29 cellular contexts compared by ENCODE assay signal in genomic region chr20:58685988-58686387, GRCh38.
"Had no signal": no experiment of that assay in that cellular context is flagged by ENCODE, and none has a peak within 500 bp of the region (broad histone marks: within the 10 kb centered on the region; RNA-seq: fewer than 3 reads in every experiment).

No MANE protein-coding gene starts in this region.

- H3K4me1 ChIP-seq: foreskin keratinocyte had no signal

- H3K9me3 ChIP-seq: ascending aorta, breast epithelium, esophagus muscularis mucosa, gastrocnemius medialis had no signal

- H3K9me3 Mint-ChIP-seq: activated CD4-positive, alpha-beta memory T cell treated with anti-CD3 and anti-CD28 coated beads for 36 hours; activated CD4-positive, alpha-beta T cell treated with anti-CD3 and anti-CD28 coated beads, Interleukin-2, amount 10 ng/mL, durations not matched to agents 24 days and 14 days; activated naive CD4-positive, alpha-beta T cell treated with anti-CD3 and anti-CD28 coated beads, Interleukin-2, amount 10 ng/mL, durations not matched to agents 7 days and 5 days; activated naive CD4-positive, alpha-beta T cell treated with anti-CD3 and anti-CD28 coated beads, Interleukin-2, amount 50 U/mL, for 72 hours; activated naive CD8-positive, alpha-beta T cell treated with anti-CD3 and anti-CD28 coated beads, Interleukin-2, amount 10 ng/mL, durations not matched to agents 7 days and 5 days; activated T-helper 1 cell treated with anti-CD3 and anti-CD28 coated beads, Interleukin-12 subunit alpha, Interleukin-12 subunit beta, Interleukin-2, Interleukin-4 antibody, amounts not matched to agents 30 ng/mL and 10 ng/mL and 1 ng/mL, durations not matched to agents 14 hours and 24 hours and 36 hours; brain; central memory CD8-positive, alpha-beta T cell; dendritic cell treated with granulocyte-macrophage colony-stimulating factor and Interleukin-4, amounts not matched to agents 40 ng/mL and 50 ng/mL, for 4 days had no signal

- ATAC-seq: activated CD4-positive, alpha-beta T cell treated with anti-CD3 and anti-CD28 coated beads for 36 hours; activated CD8-positive, alpha-beta memory T cell treated with anti-CD3 and anti-CD28 coated beads, Interleukin-2, amount 10 ng/mL, durations not matched to agents 7 days and 5 days; activated CD8-positive, alpha-beta T cell treated with anti-CD3 and anti-CD28 coated beads, Interleukin-2, amount 10 ng/mL, durations not matched to agents 7 days and 5 days; activated naive CD4-positive, alpha-beta T cell treated with anti-CD3 and anti-CD28 coated beads, Interleukin-2, amount 50 U/mL, for 72 hours; foreskin keratinocyte; gastrocnemius medialis had no signal

- H3K27ac Mint-ChIP-seq: activated CD4-positive, alpha-beta memory T cell treated with anti-CD3 and anti-CD28 coated beads for 36 hours; activated CD4-positive, alpha-beta T cell treated with anti-CD3 and anti-CD28 coated beads for 36 hours; activated CD4-positive, alpha-beta T cell treated with anti-CD3 and anti-CD28 coated beads, Interleukin-2, amount 10 ng/mL, durations not matched to agents 24 days and 14 days; activated CD8-positive, alpha-beta memory T cell treated with anti-CD3 and anti-CD28 coated beads, Interleukin-2, amount 10 ng/mL, durations not matched to agents 7 days and 5 days; activated CD8-positive, alpha-beta T cell treated with anti-CD3 and anti-CD28 coated beads, Interleukin-2, amount 10 ng/mL, durations not matched to agents 7 days and 5 days; activated naive CD4-positive, alpha-beta T cell treated with anti-CD3 and anti-CD28 coated beads, Interleukin-2, amount 10 ng/mL, durations not matched to agents 7 days and 5 days; activated naive CD8-positive, alpha-beta T cell treated with anti-CD3 and anti-CD28 coated beads, Interleukin-2, amount 10 ng/mL, durations not matched to agents 7 days and 5 days; activated T-helper 1 cell treated with anti-CD3 and anti-CD28 coated beads, Interleukin-12 subunit alpha, Interleukin-12 subunit beta, Interleukin-2, Interleukin-4 antibody, amounts not matched to agents 30 ng/mL and 10 ng/mL and 1 ng/mL, durations not matched to agents 14 hours and 24 hours and 36 hours; brain; dendritic cell treated with granulocyte-macrophage colony-stimulating factor and Interleukin-4, amounts not matched to agents 40 ng/mL and 50 ng/mL, for 4 days had no signal

- H3K4me3 ChIP-seq: ascending aorta, breast epithelium, cardiac muscle cell, coronary artery, dorsolateral prefrontal cortex, esophagus muscularis mucosa, gastrocnemius medialis had no signal

- H3K4me1 Mint-ChIP-seq: central memory CD8-positive, alpha-beta T cell had no signal

- H3K36me3 ChIP-seq: ascending aorta, breast epithelium, gastrocnemius medialis had no signal

- H3K27me3 Mint-ChIP-seq: activated CD4-positive, alpha-beta memory T cell treated with anti-CD3 and anti-CD28 coated beads for 36 hours; activated CD4-positive, alpha-beta T cell treated with anti-CD3 and anti-CD28 coated beads for 36 hours; activated CD4-positive, alpha-beta T cell treated with anti-CD3 and anti-CD28 coated beads, Interleukin-2, amount 10 ng/mL, durations not matched to agents 24 days and 14 days; activated CD8-positive, alpha-beta memory T cell treated with anti-CD3 and anti-CD28 coated beads, Interleukin-2, amount 10 ng/mL, durations not matched to agents 7 days and 5 days; activated naive CD4-positive, alpha-beta T cell treated with anti-CD3 and anti-CD28 coated beads, Interleukin-2, amount 10 ng/mL, durations not matched to agents 7 days and 5 days; activated naive CD8-positive, alpha-beta T cell treated with anti-CD3 and anti-CD28 coated beads, Interleukin-2, amount 10 ng/mL, durations not matched to agents 7 days and 5 days; brain; central memory CD8-positive, alpha-beta T cell; dendritic cell treated with granulocyte-macrophage colony-stimulating factor and Interleukin-4, amounts not matched to agents 40 ng/mL and 50 ng/mL, for 4 days had no signal

- H3K4me3 Mint-ChIP-seq: activated CD4-positive, alpha-beta memory T cell treated with anti-CD3 and anti-CD28 coated beads for 36 hours; activated CD4-positive, alpha-beta T cell treated with anti-CD3 and anti-CD28 coated beads for 36 hours; activated CD4-positive, alpha-beta T cell treated with anti-CD3 and anti-CD28 coated beads, Interleukin-2, amount 10 ng/mL, durations not matched to agents 24 days and 14 days; activated CD8-positive, alpha-beta memory T cell treated with anti-CD3 and anti-CD28 coated beads, Interleukin-2, amount 10 ng/mL, durations not matched to agents 7 days and 5 days; activated CD8-positive, alpha-beta T cell treated with anti-CD3 and anti-CD28 coated beads, Interleukin-2, amount 10 ng/mL, durations not matched to agents 7 days and 5 days; activated naive CD4-positive, alpha-beta T cell treated with anti-CD3 and anti-CD28 coated beads, Interleukin-2, amount 10 ng/mL, durations not matched to agents 7 days and 5 days; activated naive CD8-positive, alpha-beta T cell treated with anti-CD3 and anti-CD28 coated beads, Interleukin-2, amount 10 ng/mL, durations not matched to agents 7 days and 5 days; activated T-helper 1 cell treated with anti-CD3 and anti-CD28 coated beads, Interleukin-12 subunit alpha, Interleukin-12 subunit beta, Interleukin-2, Interleukin-4 antibody, amounts not matched to agents 30 ng/mL and 10 ng/mL and 1 ng/mL, durations not matched to agents 14 hours and 24 hours and 36 hours; brain; central memory CD8-positive, alpha-beta T cell; dendritic cell treated with granulocyte-macrophage colony-stimulating factor and Interleukin-4, amounts not matched to agents 40 ng/mL and 50 ng/mL, for 4 days had no signal

- H3K27me3 ChIP-seq: ascending aorta, breast epithelium, cardiac muscle cell, dorsolateral prefrontal cortex, esophagus muscularis mucosa, foreskin keratinocyte, gastrocnemius medialis had no signal

- DNase-seq: activated CD4-positive, alpha-beta memory T cell treated with anti-CD3 and anti-CD28 coated beads for 36 hours; activated CD4-positive, alpha-beta T cell treated with anti-CD3 and anti-CD28 coated beads for 36 hours; activated CD4-positive, alpha-beta T cell treated with anti-CD3 and anti-CD28 coated beads, Interleukin-2, amount 10 ng/mL, durations not matched to agents 24 days and 14 days; activated CD4-positive, CD25-positive, alpha-beta regulatory T cell; activated CD4-positive, CD25-positive, alpha-beta regulatory T cell treated with anti-CD3 and anti-CD28 coated beads, Interleukin-2, amount 50 U/mL, for 72 hours; activated CD8-positive, alpha-beta memory T cell treated with anti-CD3 and anti-CD28 coated beads, Interleukin-2, amount 10 ng/mL, durations not matched to agents 7 days and 5 days; activated CD8-positive, alpha-beta memory T cell treated with anti-CD3 and anti-CD28 coated beads, Interleukin-2, amount 50 U/mL, for 4 hours; activated CD8-positive, alpha-beta T cell treated with anti-CD3 and anti-CD28 coated beads, Interleukin-2, amount 10 ng/mL, durations not matched to agents 7 days and 5 days; activated gamma-delta T cell; activated naive CD4-positive, alpha-beta T cell; activated naive CD4-positive, alpha-beta T cell treated with anti-CD3 and anti-CD28 coated beads, Interleukin-2, amount 10 ng/mL, durations not matched to agents 7 days and 5 days; activated naive CD8-positive, alpha-beta T cell treated with anti-CD3 and anti-CD28 coated beads, Interleukin-2, amount 10 ng/mL, durations not matched to agents 7 days and 5 days; activated T-cell treated with anti-CD3 and anti-CD28 coated beads, Interleukin-2, amount 50 U/mL, for 1 hour; dorsolateral prefrontal cortex; effector memory CD4-positive, alpha-beta T cell; erythroblast; foreskin keratinocyte; gastrocnemius medialis; T-helper 2 cell had no signal

- H3K27ac ChIP-seq: ascending aorta, breast epithelium, cardiac muscle cell, coronary artery, dorsolateral prefrontal cortex, esophagus muscularis mucosa, foreskin keratinocyte, gastrocnemius medialis had no signal
